ENCODE assay signal across 13 cellular contexts in the genomic region with DNA sequence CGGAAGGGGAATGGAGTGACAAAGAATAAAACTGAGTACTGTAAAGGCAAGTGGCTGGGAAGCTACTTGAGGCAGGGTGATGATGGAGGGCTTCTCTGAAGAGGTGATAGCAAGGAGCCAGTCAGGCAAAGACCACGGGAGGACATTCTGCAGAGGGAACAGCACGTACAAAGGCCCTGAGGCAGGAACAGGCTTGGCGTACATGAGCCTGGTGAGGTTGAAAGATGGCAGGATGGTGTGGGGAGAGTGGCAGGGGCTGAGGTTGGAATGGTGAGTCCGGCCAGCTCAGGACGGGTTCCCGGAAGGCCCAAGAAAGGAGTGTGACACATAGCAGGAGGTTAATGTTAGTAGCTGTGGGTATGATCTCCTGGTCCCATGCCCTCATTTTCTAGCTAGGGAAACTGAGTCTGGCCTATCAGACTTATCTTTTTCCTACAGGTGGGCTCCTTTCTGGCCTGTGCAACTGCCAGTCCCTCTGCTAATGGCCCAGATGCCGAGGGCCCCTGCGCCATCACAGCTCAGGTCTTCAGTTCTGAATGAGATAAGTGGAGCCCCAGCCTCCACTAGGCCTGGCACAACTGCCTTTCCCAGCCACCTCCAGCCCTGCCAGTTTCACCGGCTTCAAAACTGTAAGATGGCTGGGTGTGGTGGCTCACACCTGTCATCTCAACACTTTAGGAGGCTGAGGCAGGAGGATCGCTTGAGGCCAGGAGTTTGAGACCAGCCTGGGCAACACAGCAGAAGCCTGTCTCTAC.
"Had no signal": no experiment of that assay in that cellular context is flagged by ENCODE, and none has a peak within 500 bp of the region (broad histone marks: within the 10 kb centered on the region; RNA-seq: fewer than 3 reads in every experiment).

No MANE protein-coding gene starts in this region.

- H3K36me3 ChIP-seq: SJCRH30, WERI-Rb-1 had no signal

- H3K9me3 ChIP-seq: SJCRH30 had no signal

- H3K27ac ChIP-seq: KMS-11, PC-9, SJCRH30, SK-N-MC, WERI-Rb-1 had no signal

- H3K4me3 ChIP-seq: PC-9, SJCRH30, SK-N-MC had no signal

- H3K4me2 ChIP-seq: KMS-11, PC-9 had no signal

- DNase-seq: amniotic stem cell; aorta; MM.1S; NCI-H1436 treated with DMSO at 0.1 percent for 48 hours; NCI-H2029; NCI-H524 treated with DMSO at 0.1 percent for 48 hours; NK-92 treated with Interleukin-12 subunit alpha and Interleukin-12 subunit beta, amount 100 ng/mL, for 24 hours; T1000 had no signal

- H3K27me3 ChIP-seq: SJCRH30 had no signal

- H3K9ac ChIP-seq: KMS-11 had no signal

- H2AFZ ChIP-seq: PC-9 had no signal
